8 cellular contexts compared by ENCODE assay signal in genomic region chrX:154805696-154806091, GRCh38. TPM values are rescaled to one million over a fixed set of nuclear protein-coding genes. Genes with fewer than 3 reads are reported as not detected.
DNase-seq lines count a peak whose midpoint lies in the region; ATAC-seq and TF ChIP-seq lines count a peak whose summit lies in the region.
"Had no signal": no experiment of that assay in that cellular context is flagged by ENCODE, and none has a peak within 500 bp of the region (broad histone marks: within the 10 kb centered on the region; RNA-seq: fewer than 3 reads in every experiment).

No MANE protein-coding gene starts in this region.

- TF ChIP-seq CTCF in HCT116 (IDR thresholded peaks at IDR 0.05 in 2 of 3, conservative IDR thresholded peaks at IDR 0.05 in 1 of 3; ENCODE audit: borderline replicate concordance in 1 of 3, insufficient read depth in 1 of 3, low read depth in 2 of 3, low read length in 2 of 3) (no peak), SU-DHL-6 (IDR thresholded peaks at IDR 0.05; ENCODE audit: insufficient read depth, low read length, poor library complexity, severe bottlenecking) (no peak), foreskin fibroblast (IDR thresholded peaks at IDR 0.05; ENCODE audit: low read depth, low read length) (no peak)

- ATAC-seq in HCT116: no peak
- no peak for ATAC-seq in GM18505 (IDR thresholded peaks at IDR 0.05; ENCODE audit: unreplicated experiment)

- TF ChIP-seq POLR2A in HCT116 (IDR thresholded peaks at IDR 0.05; ENCODE audit: borderline replicate concordance, extremely low read depth, insufficient read depth, insufficient read length): no peak
- no peak for TF ChIP-seq POLR2A in GM18505 (IDR thresholded peaks at IDR 0.05; ENCODE audit: borderline replicate concordance, extremely low read depth, insufficient read depth, insufficient read length)

- H2AFZ ChIP-seq in HCT116 (ENCODE audit: low read depth, low read length, poor library complexity, severe bottlenecking) (peak overlapping the region; percentile 7), SU-DHL-6 (ENCODE audit: low read depth, low read length, severe bottlenecking) (peak overlapping the region; percentile 74)

- no peak for DNase-seq in HCT116 (ENCODE audit: low read depth, low spot score)
- peak; percentile 8 to 41 for DNase-seq in foreskin fibroblast
- no peak for DNase-seq in stimulated activated CD4-positive, alpha-beta T cell treated with anti-CD3 and anti-CD28 coated beads, Interleukin-4, amount 100 ng/mL, for 1 hour
- no peak for DNase-seq in DMS 273 (lab: John Stamatoyannopoulos, UW; ENCODE audit: unreplicated experiment)

- H3K4me2 ChIP-seq in HCT116 (ENCODE audit: low read length) (peak overlapping the region; percentile 82), SU-DHL-6 (ENCODE audit: low read depth, low read length, poor library complexity, severe bottlenecking) (peak overlapping the region; percentile 56)

- H3F3A ChIP-seq in SU-DHL-6 (ENCODE audit: insufficient read depth): no peaks in the 10 kb centered on the region

- H3K9ac ChIP-seq in HCT116 (ENCODE audit: low read length): peak overlapping the region; percentile 49
- H3K9ac ChIP-seq in SU-DHL-6 (ENCODE audit: low read length): peak overlapping the region; percentile 37
- no peak overlapping the region for H3K9ac ChIP-seq in rectal smooth muscle tissue (ENCODE audit: low read length)

- no peak overlapping the region for H3K27ac ChIP-seq in HCT116 (ENCODE audit: low read depth, low read length)
- H3K27ac ChIP-seq in SU-DHL-6 (ENCODE audit: low read depth, low read length): no peak overlapping the region
- peak overlapping the region; percentile 46 for H3K27ac ChIP-seq in rectal smooth muscle tissue (ENCODE audit: low read depth, low read length)

- no peaks in the 10 kb centered on the region for H3K9me3 ChIP-seq in HCT116 (ENCODE audit: control insufficient read depth in 1 of 2, insufficient read depth in 1 of 2, low read depth in 1 of 2, low read length in 2 of 2)
- no peaks in the 10 kb centered on the region for H3K9me3 ChIP-seq in SU-DHL-6 (ENCODE audit: insufficient read depth, low read length)

- TSS peak; percentile 46 for BruUV-seq in HCT116 (replicated peaks; lab: Mats Ljungman, UMichigan)

- H4K20me1 ChIP-seq in HCT116 (ENCODE audit: insufficient read depth): no peaks in the 10 kb centered on the region
- H4K20me1 ChIP-seq in SU-DHL-6 (ENCODE audit: low read depth, low read length): no peaks in the 10 kb centered on the region

- H3K9me2 ChIP-seq in HCT116 (ENCODE audit: insufficient read depth): no peaks in the 10 kb centered on the region
- H3K9me2 ChIP-seq in SU-DHL-6 (replicated peaks; ENCODE audit: insufficient read depth, low read length): no peaks in the 10 kb centered on the region

- CTCF ChIA-PET in HCT116 (lab: Charles Lee): no interaction called here

- intact Hi-C loops in HCT116 (cut with micrococcal nuclease): no loop called here

- H3K27me3 ChIP-seq in HCT116 (ENCODE audit: insufficient read depth, low read length) (no peaks in the 10 kb centered on the region), SU-DHL-6 (ENCODE audit: low read length) (no peaks in the 10 kb centered on the region), rectal smooth muscle tissue (ENCODE audit: control insufficient read depth, insufficient read depth, low read length) (no peaks in the 10 kb centered on the region)

- H3K36me3 ChIP-seq in HCT116 (ENCODE audit: control insufficient read depth in 1 of 2, insufficient read depth in 2 of 2, low read length in 2 of 2) (no peaks in the 10 kb centered on the region), SU-DHL-6 (ENCODE audit: low read length) (no peaks in the 10 kb centered on the region), rectal smooth muscle tissue (ENCODE audit: control insufficient read depth, insufficient read depth, low read length) (no peaks in the 10 kb centered on the region)

- H3K79me2 ChIP-seq in HCT116 (ENCODE audit: insufficient read depth, low read length): no peaks in the 10 kb centered on the region
- H3K79me2 ChIP-seq in SU-DHL-6 (ENCODE audit: insufficient read depth, low read length): no peaks in the 10 kb centered on the region

- H3K4me1 ChIP-seq in HCT116 (ENCODE audit: control insufficient read depth in 1 of 2, insufficient read depth in 2 of 2, low read length in 2 of 2): peaks cover 3 to 14% of the 10 kb centered on the region in 2 experiments; a peak in 1 of 4 replicates
- H3K4me1 ChIP-seq in rectal smooth muscle tissue (ENCODE audit: control insufficient read depth, insufficient read depth, low read length): no peaks in the 10 kb centered on the region

- POLR2A ChIA-PET in HCT116 (lab: Charles Lee): interaction anchor here (1.7 kb wide), 1 partner anchor 9 kb away, joined by 3 read pairs; no protein-coding TSS in a partner anchor

- H3K4me3 ChIP-seq in HCT116 (replicated peaks in 1 of 2; ENCODE audit: low read depth in 1 of 2, low read length in 2 of 2) (peak overlapping the region; percentile 44 to 62), SU-DHL-6 (ENCODE audit: insufficient read depth, low read length, poor library complexity, severe bottlenecking) (peak overlapping the region; percentile 43), foreskin fibroblast (ENCODE audit: low read depth in 1 of 2, low read length in 2 of 2) (peak overlapping the region; percentile 66 to 67), rectal smooth muscle tissue (ENCODE audit: low read length) (peak overlapping the region; percentile 60)

- RAD21 ChIA-PET in HCT116 (lab: Charles Lee; ENCODE audit: low non-redundant PET in 1 of 2, low total read pairs in 2 of 2, uncharacterized antibody in 2 of 2, unreplicated experiment in 2 of 2): interaction anchor here in 1 of 2 experiments (0.7 kb wide), 1 partner anchor 9 kb away, joined by 3 read pairs; no protein-coding TSS in a partner anchor

- no peak for TF ChIP-seq RAD21 in HCT116 (IDR thresholded peaks at IDR 0.05; ENCODE audit: low read depth)

TF ChIP-seq in HCT116, 20 proteins besides CTCF, POLR2A, EP300 and RAD21:
- TF ChIP-seq SP1 (IDR thresholded peaks at IDR 0.05; ENCODE audit: low read depth) (no peak), EZH2phosphoT487 (IDR thresholded peaks at IDR 0.05; ENCODE audit: borderline replicate concordance) (no peak), ZFX (IDR thresholded peaks at IDR 0.05) (no peak), EZH2 (IDR thresholded peaks at IDR 0.05) (no peak), POLR2AphosphoS5 (IDR thresholded peaks at IDR 0.05; ENCODE audit: low read depth, low read length) (no peak), SRF (IDR thresholded peaks at IDR 0.05; ENCODE audit: low read depth) (no peak), EGR1 (IDR thresholded peaks at IDR 0.05; ENCODE audit: low read depth) (no peak), FOSL1 (IDR thresholded peaks at IDR 0.05; ENCODE audit: low read depth) (no peak), TCF7L2 (IDR thresholded peaks at IDR 0.05; ENCODE audit: borderline replicate concordance, extremely low read depth, insufficient read depth, insufficient read length) (no peak), JUND (IDR thresholded peaks at IDR 0.05) (no peak), ZNF274 (IDR thresholded peaks at IDR 0.05; ENCODE audit: low read depth, low read length) (no peak), CEBPB (IDR thresholded peaks at IDR 0.05; ENCODE audit: low read depth) (no peak), ATF3 (IDR thresholded peaks at IDR 0.05) (no peak), YY1 (IDR thresholded peaks at IDR 0.05; ENCODE audit: extremely low read depth, insufficient replicate concordance, low read depth, low read length) (no peak), CBX3 (IDR thresholded peaks at IDR 0.05; ENCODE audit: low read depth) (no peak), MAX (IDR thresholded peaks at IDR 0.05) (no peak), SIN3A (IDR thresholded peaks at IDR 0.05; ENCODE audit: low read depth) (no peak), ELF1 (IDR thresholded peaks at IDR 0.05; ENCODE audit: borderline replicate concordance, low read depth) (no peak), REST (IDR thresholded peaks at IDR 0.05; ENCODE audit: low read depth) (no peak)

RNA-seq across cellular contexts. Expression of gene MPP1, which starts 0.4 kb away (rescaled TPM):
- 13.1 TPM for total RNA-seq in HCT116 (2021; ENCODE audit: unreplicated experiment)
- polyA plus RNA-seq in HCT116 (2012): 10.0 and 12.3 TPM in 2 replicates

RNA-seq across cellular contexts. Expression of gene SMIM9, which starts 28.8 kb away (rescaled TPM):
- not detected for total RNA-seq in HCT116 (2021; ENCODE audit: unreplicated experiment)
- not detected in 2 replicates for polyA plus RNA-seq in HCT116 (2012)
- total RNA-seq: activated CD8-positive, alpha-beta memory T cell treated with anti-CD3 and anti-CD28 coated beads for 36 hours had no signal

RNA-seq across cellular contexts. Expression of gene DKC1, which starts 43.0 kb away (rescaled TPM):
- 123 TPM for total RNA-seq in HCT116 (2021; ENCODE audit: unreplicated experiment)
- polyA plus RNA-seq in HCT116 (2012): 92.9 and 95.8 TPM in 2 replicates

RNA-seq across cellular contexts. Expression of gene GAB3, which starts 54.8 kb away (rescaled TPM):
- total RNA-seq in HCT116 (2021; ENCODE audit: unreplicated experiment): 0.69 TPM
- polyA plus RNA-seq in HCT116 (2012): 0.11 and 0.13 TPM in 2 replicates

Comparison
In these comparisons a context has a peak if more than half of its experiments do, and no peak if none do; other contexts are left out.
1. DNase-seq: peak in foreskin fibroblast (2 of 2); none in HCT116 (single experiment), stimulated activated CD4-positive, alpha-beta T cell treated with anti-CD3 and anti-CD28 coated beads, Interleukin-4, amount 100 ng/mL, for 1 hour (single experiment) and DMS 273 (single experiment).
2. Peak in every context shown above with its lines, with median percentiles within 50 percentile points of each other: H3K4me3 ChIP-seq.